ENCODE assay signal across 8 cellular contexts in the genomic region with DNA sequence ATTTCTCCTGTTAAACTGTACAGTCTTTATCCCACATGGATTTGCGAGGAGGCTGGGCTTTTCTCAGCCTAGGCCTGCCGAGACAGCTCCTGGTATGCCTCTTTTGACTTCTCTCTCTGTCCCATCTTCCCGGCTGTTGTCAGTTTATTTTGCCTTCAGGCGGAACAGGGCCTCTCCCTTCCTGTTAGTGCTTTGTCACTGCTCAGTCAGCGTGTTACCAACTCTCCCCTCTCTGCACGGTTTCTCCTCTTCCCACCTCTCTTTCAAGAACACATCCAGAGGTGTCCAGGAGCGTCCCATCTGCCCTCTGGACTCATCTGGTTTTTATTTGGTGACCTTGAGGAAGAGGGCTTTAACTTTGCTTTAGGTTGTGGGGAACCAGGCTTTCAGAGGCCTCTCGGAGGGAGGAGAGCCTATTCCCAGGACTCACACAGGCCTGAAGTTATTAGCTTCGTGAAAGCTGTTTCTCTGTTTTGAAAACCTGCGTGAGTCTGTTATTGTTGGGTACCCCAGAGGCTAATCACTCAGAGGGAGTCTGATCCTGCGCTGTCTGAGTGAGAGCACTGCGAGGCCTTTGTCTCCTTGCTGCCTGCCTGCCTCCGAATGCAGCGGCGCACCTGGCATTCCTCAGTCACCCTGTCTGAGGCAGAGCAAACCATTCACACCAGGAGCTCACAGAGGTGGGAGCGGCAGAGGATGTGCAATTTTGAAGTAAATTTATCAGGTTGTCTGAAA.
DNase-seq lines count a peak whose midpoint lies in the region; ATAC-seq and TF ChIP-seq lines count a peak whose summit lies in the region.
"Had no signal": no experiment of that assay in that cellular context is flagged by ENCODE, and none has a peak within 500 bp of the region (broad histone marks: within the 10 kb centered on the region; RNA-seq: fewer than 3 reads in every experiment).

No MANE protein-coding gene starts in this region.

- H3K27ac ChIP-seq in breast epithelium (peak overlapping the region; percentile 69 to 72), upper lobe of right lung (peak overlapping the region; percentile 1)
- H3K27ac ChIP-seq: neutrophil had no signal

- H3K9me3 ChIP-seq in breast epithelium (no peaks in the 10 kb centered on the region), upper lobe of right lung (no peaks in the 10 kb centered on the region)
- H3K9me3 ChIP-seq: neutrophil had no signal

- intact Hi-C loops in breast epithelium (cut with DNase I; ENCODE audit: low total_unique reads) (no loop called here), upper lobe of right lung (cut with DNase I) (no loop called here)

- peak; percentile 21 for DNase-seq in NCI-H187 treated with DMSO at 0.1 percent for 48 hours (lab: John Stamatoyannopoulos, UW)
- DNase-seq in breast epithelium (ENCODE audit: low spot score in 2 of 2), result peak in 1 of 2 donors; percentile 47
- peak; percentile 89 for DNase-seq in islet precursor cell
- no peak for DNase-seq in upper lobe of right lung

- H3K36me3 ChIP-seq in breast epithelium (no peaks in the 10 kb centered on the region), upper lobe of right lung (no peaks in the 10 kb centered on the region)
- H3K36me3 ChIP-seq: neutrophil had no signal

- ATAC-seq in upper lobe of right lung (no peak), GM21390 (IDR thresholded peaks at IDR 0.05; ENCODE audit: unreplicated experiment) (no peak), HG02763 (IDR thresholded peaks at IDR 0.05; ENCODE audit: unreplicated experiment) (no peak), HG02870 (IDR thresholded peaks at IDR 0.05; ENCODE audit: unreplicated experiment) (no peak)

- H3K27me3 ChIP-seq in breast epithelium (no peaks in the 10 kb centered on the region), upper lobe of right lung (no peaks in the 10 kb centered on the region)
- H3K27me3 ChIP-seq: neutrophil had no signal

- no peak for TF ChIP-seq POLR2A in breast epithelium (IDR thresholded peaks at IDR 0.05)

- TF ChIP-seq CTCF in breast epithelium (IDR thresholded peaks at IDR 0.05) (no peak), upper lobe of right lung (IDR thresholded peaks at IDR 0.05) (no peak)

- H3K4me1 ChIP-seq in breast epithelium, result peaks cover 0 to 2% of the 10 kb centered on the region in 2 donors
- no peaks in the 10 kb centered on the region for H3K4me1 ChIP-seq in upper lobe of right lung

- no peak overlapping the region for H3K4me3 ChIP-seq in breast epithelium
- no peak overlapping the region for H3K4me3 ChIP-seq in upper lobe of right lung
